Comparison of ENCODE assay signal across 1 cellular context in genomic region chr9:125189361-125190289, GRCh38.
TF ChIP-seq lines count a peak whose summit lies in the region.

Gene PPP6C (minus strand): TSS chr9:125189803. CDS start chr9:125189718, 85 bp downstream.

TF ChIP-seq in K562, 482 proteins besides CTCF, POLR2A, EP300 and RAD21 (continued from another document and continues in another):
- TF ChIP-seq CTCFL (IDR thresholded peaks at IDR 0.05; ENCODE audit: borderline replicate concordance, insufficient read depth, low read depth, low read length, poor library complexity, severe bottlenecking) = peak; percentile 98
- peak; percentile 63; the same call in 1 of the 2 replicates for TF ChIP-seq ZNF644 (tag; IDR thresholded peaks at IDR 0.05; ENCODE audit: low read depth)
- 0 out of 2 replicates have a peak, but pooled peaks have one; percentile 10 for TF ChIP-seq RBM14 (IDR thresholded peaks at IDR 0.05; ENCODE audit: borderline replicate concordance, insufficient read depth, low read depth, low read length)
- TF ChIP-seq TFAP4 (CRISPR knock-in tag; IDR thresholded peaks at IDR 0.05; ENCODE audit: borderline replicate concordance) = peak; percentile 83
- TF ChIP-seq SIN3B (IDR thresholded peaks at IDR 0.05; ENCODE audit: low read depth) = peak; percentile 77
- TF ChIP-seq GTF3C2 (IDR thresholded peaks at IDR 0.05; ENCODE audit: borderline replicate concordance, extremely low read depth, insufficient read length) = no peak
- peak; percentile 94; the same call in 1 of the 2 replicates for TF ChIP-seq CBX1 (IDR thresholded peaks at IDR 0.05; ENCODE audit: low read depth)
- no peak for TF ChIP-seq NR2F6 (CRISPR knock-in tag; IDR thresholded peaks at IDR 0.05)
- no peak for TF ChIP-seq KDM4B (IDR thresholded peaks at IDR 0.05; ENCODE audit: borderline replicate concordance in 2 of 2, low read depth in 1 of 2)
- TF ChIP-seq PML (IDR thresholded peaks at IDR 0.05; ENCODE audit: low read length) = 0 out of 2 replicates have a peak, but pooled peaks have one; percentile 42
- TF ChIP-seq TCF15 (CRISPR knock-in tag; IDR thresholded peaks at IDR 0.05) = no peak
- TF ChIP-seq CGGBP1 (CRISPR knock-in tag; IDR thresholded peaks at IDR 0.05) = peak; percentile 95; the same call in 1 of the 2 replicates
- no peak for TF ChIP-seq MECOM (CRISPR knock-in tag; IDR thresholded peaks at IDR 0.05)
- TF ChIP-seq ZNF507 (tag; conservative IDR thresholded peaks at IDR 0.05) = no peak
- TF ChIP-seq SIRT6 (IDR thresholded peaks at IDR 0.05; ENCODE audit: low read depth, low read length) = no peak
- TF ChIP-seq ILK (tag; IDR thresholded peaks at IDR 0.05; ENCODE audit: borderline replicate concordance, low read depth) = no peak
- TF ChIP-seq RNF219 (CRISPR knock-in tag; IDR thresholded peaks at IDR 0.05) = no peak
- no peak for TF ChIP-seq HNRNPH1 (optimal IDR thresholded peaks at IDR 0.05; ENCODE audit: low read depth, low read length)
- no peak for TF ChIP-seq ZNF707 (CRISPR knock-in tag; conservative IDR thresholded peaks at IDR 0.05)
- TF ChIP-seq MTF1 (CRISPR knock-in tag; IDR thresholded peaks at IDR 0.05; ENCODE audit: borderline replicate concordance) = no peak
- 0 out of 2 replicates have a peak, but pooled peaks have one; percentile 7 for TF ChIP-seq ZNF282 (CRISPR knock-in tag; IDR thresholded peaks at IDR 0.05)
- TF ChIP-seq PPARD (CRISPR knock-in tag; IDR thresholded peaks at IDR 0.05) = no peak
- TF ChIP-seq ZFX (CRISPR knock-in tag; IDR thresholded peaks at IDR 0.05) = peak; percentile 91
- no peak for TF ChIP-seq ZNF518B (CRISPR knock-in tag; IDR thresholded peaks at IDR 0.05)
- TF ChIP-seq ZNF444 (CRISPR knock-in tag; IDR thresholded peaks at IDR 0.05) = no peak
- TF ChIP-seq NCOA2 (IDR thresholded peaks at IDR 0.05; ENCODE audit: partially characterized antibody in 2 of 2) = no peak
- TF ChIP-seq ZNF133 (CRISPR knock-in tag; IDR thresholded peaks at IDR 0.05) = no peak
- no peak for TF ChIP-seq CREB5 (CRISPR knock-in tag; IDR thresholded peaks at IDR 0.05)
- TF ChIP-seq ZNF639 (CRISPR knock-in tag; conservative IDR thresholded peaks at IDR 0.05 in 1 of 2, IDR thresholded peaks at IDR 0.05 in 1 of 2) = peak in 1 of 2 experiments; percentile 98; a peak in 2 of 4 replicates
- TF ChIP-seq THRAP3 (IDR thresholded peaks at IDR 0.05; ENCODE audit: borderline replicate concordance) = no peak
- no peak for TF ChIP-seq HDGF (IDR thresholded peaks at IDR 0.05)
- no peak for TF ChIP-seq HOMEZ (CRISPR knock-in tag; IDR thresholded peaks at IDR 0.05)
- peak; percentile 91 for TF ChIP-seq C11orf30 (IDR thresholded peaks at IDR 0.05; ENCODE audit: low read depth)
- TF ChIP-seq NBN (IDR thresholded peaks at IDR 0.05; ENCODE audit: low read depth) = no peak; the same call in 1 of the 2 replicates
- no peak for TF ChIP-seq SMARCC2 (IDR thresholded peaks at IDR 0.05; ENCODE audit: low read depth)
- no peak for TF ChIP-seq DLX4 (CRISPR knock-in tag; IDR thresholded peaks at IDR 0.05)
- TF ChIP-seq ZNF280B (CRISPR knock-in tag; IDR thresholded peaks at IDR 0.05) = no peak
- no peak for TF ChIP-seq HOXB6 (CRISPR knock-in tag; IDR thresholded peaks at IDR 0.05; ENCODE audit: borderline replicate concordance)
- no peak for TF ChIP-seq NFIC (IDR thresholded peaks at IDR 0.05)
